Comparison of ENCODE assay signal across 8 cellular contexts in genomic region chr16:66478733-66479511, GRCh38. TPM values are rescaled to one million over a fixed set of nuclear protein-coding genes. Genes with fewer than 3 reads are reported as not detected.
DNase-seq lines count a peak whose midpoint lies in the region; ATAC-seq and TF ChIP-seq lines count a peak whose summit lies in the region.

No MANE protein-coding gene starts in this region.

- H3K27me3 Mint-ChIP-seq in activated T-cell treated with anti-CD3 and anti-CD28 coated beads, Interleukin-2, amount 50 U/mL, for 24 hours: no peaks in the 10 kb centered on the region

- intact Hi-C loops in PC-3 (cut with micrococcal nuclease): no loop called here

- CTCF ChIA-PET in PC-3 (lab: Charles Lee): interaction anchor here (0.6 kb wide), 1 partner anchor 20 kb away, joined by 4 read pairs; no protein-coding TSS in a partner anchor

- no peaks in the 10 kb centered on the region for H3F3A ChIP-seq in PC-3 (ENCODE audit: low read length, unreplicated experiment)

- no peaks in the 10 kb centered on the region for H3K9me3 Mint-ChIP-seq in activated T-cell treated with anti-CD3 and anti-CD28 coated beads, Interleukin-2, amount 50 U/mL, for 24 hours

- POLR2A ChIA-PET in PC-3 (lab: Charles Lee; ENCODE audit: unreplicated experiment): interaction anchor here (0.6 kb wide), 1 partner anchor 107 kb away, joined by 3 read pairs; no protein-coding TSS in a partner anchor

- H3K27ac Mint-ChIP-seq in activated T-cell treated with anti-CD3 and anti-CD28 coated beads, Interleukin-2, amount 50 U/mL, for 24 hours: peak overlapping the region; percentile 68

- peaks cover 35% of the 10 kb centered on the region for H3K4me1 Mint-ChIP-seq in activated T-cell treated with anti-CD3 and anti-CD28 coated beads, Interleukin-2, amount 50 U/mL, for 24 hours (ENCODE audit: low read depth)

- BruUV-seq in PC-3 (replicated peaks; lab: Mats Ljungman, UMichigan): no TSS peak

- H3K9me2 ChIP-seq in PC-3 (replicated peaks; ENCODE audit: low read length): no peaks in the 10 kb centered on the region

- peak overlapping the region; percentile 39; the same call in 1 of the 2 replicates for H3K9ac ChIP-seq in PC-3 (ENCODE audit: low read length)

- H3K79me2 ChIP-seq in PC-3 (ENCODE audit: low read length): no peaks in the 10 kb centered on the region

- H3K27me3 ChIP-seq in PC-3 (ENCODE audit: low read length): no peaks in the 10 kb centered on the region
- H3K27me3 ChIP-seq in neutrophil: peaks cover 24% of the 10 kb centered on the region
- H3K27me3 ChIP-seq in thoracic aorta (replicated peaks; ENCODE audit: insufficient read depth): no peaks in the 10 kb centered on the region

- no peaks in the 10 kb centered on the region for H4K20me1 ChIP-seq in PC-3 (ENCODE audit: low read length)

- H3K27ac ChIP-seq in PC-3 (ENCODE audit: low read length) (peak overlapping the region; percentile 61), neutrophil (no peak overlapping the region), thoracic aorta (no peak overlapping the region)

- ATAC-seq in HG03064 (IDR thresholded peaks at IDR 0.05; ENCODE audit: low read depth, unreplicated experiment): peak; percentile 50
- peak; percentile 78 for ATAC-seq in PC-3
- no peak for ATAC-seq in thoracic aorta (ENCODE audit: insufficient number of reproducible peaks, low FRiP score, low read depth)

- H3K9me3 ChIP-seq in PC-3 (ENCODE audit: low read length) (no peaks in the 10 kb centered on the region), neutrophil (no peaks in the 10 kb centered on the region), thoracic aorta (no peaks in the 10 kb centered on the region)

- H3K4me1 ChIP-seq in PC-3 (ENCODE audit: insufficient read depth, low read length) (peaks cover 32% of the 10 kb centered on the region), neutrophil (ENCODE audit: control insufficient read depth in 1 of 2, insufficient read depth in 1 of 2, low read depth in 1 of 2, low read length in 1 of 2) (peaks cover 14 to 17% of the 10 kb centered on the region in 2 experiments), thoracic aorta (ENCODE audit: control insufficient read depth in 1 of 2, low read depth in 2 of 2) (peaks cover 0 to 11% of the 10 kb centered on the region in 2 donors)

- H2AFZ ChIP-seq in PC-3 (ENCODE audit: low read length): peak overlapping the region; percentile 84

- H3K4me3 Mint-ChIP-seq in activated T-cell treated with anti-CD3 and anti-CD28 coated beads, Interleukin-2, amount 50 U/mL, for 24 hours: no peak overlapping the region

- TF ChIP-seq CTCF in PC-3 (conservative IDR thresholded peaks at IDR 0.05; ENCODE audit: low read depth, low read length) (peak; percentile 74), neutrophil (IDR thresholded peaks at IDR 0.05) (peak; percentile 77), thoracic aorta (IDR thresholded peaks at IDR 0.05) (peak; percentile 78)

- peak overlapping the region; percentile 54 for H3K4me2 ChIP-seq in PC-3 (ENCODE audit: low read length)

- DNase-seq in activated gamma-delta T cell treated with Interleukin-2 at 50 U/mL for 16 hours (peak; percentile 78), activated gamma-delta T cell (lab: John Stamatoyannopoulos, UW) (no peak), PC-3 (peak; percentile 78), fibroblast of peridontal ligament (ENCODE audit: extremely low read depth) (peak; percentile 56), thoracic aorta (ENCODE audit: low spot score) (peak; percentile 38)
- peak; percentile 85 for DNase-seq in activated T-cell treated with anti-CD3 and anti-CD28 coated beads, Interleukin-2, amount 50 U/mL, for 24 hours

- H3K36me3 ChIP-seq in PC-3 (ENCODE audit: low read depth, low read length): no peaks in the 10 kb centered on the region; the same call in 1 of the 2 replicates
- no peaks in the 10 kb centered on the region for H3K36me3 ChIP-seq in neutrophil
- H3K36me3 ChIP-seq in thoracic aorta: no peaks in the 10 kb centered on the region

- H3K36me3 Mint-ChIP-seq in activated T-cell treated with anti-CD3 and anti-CD28 coated beads, Interleukin-2, amount 50 U/mL, for 24 hours (ENCODE audit: low read depth): no peaks in the 10 kb centered on the region

- H3K4me3 ChIP-seq in PC-3 (ENCODE audit: low read length) (no peak overlapping the region), neutrophil (ENCODE audit: low read depth in 1 of 2, low read length in 1 of 2) (no peak overlapping the region), thoracic aorta (no peak overlapping the region)

RNA-seq across cellular contexts. Expression of gene BEAN1, which starts 51.8 kb away (rescaled TPM):
- total RNA-seq in PC-3 (2014; rRNA removed): 1.9 and 2.2 TPM in 2 replicates
- total RNA-seq in thoracic aorta: under 1 TPM in 1 of 2 donors, not detected in 1; 0.28 TPM
